Comparison of ENCODE assay signal across 9 cellular contexts in genomic region chr1:238485062-238485905, GRCh38.
DNase-seq lines count a peak whose midpoint lies in the region; FAIRE-seq and TF ChIP-seq lines count a peak whose summit lies in the region.
"Had no signal": no experiment of that assay in that cellular context is flagged by ENCODE, and none has a peak within 500 bp of the region (broad histone marks: within the 10 kb centered on the region; RNA-seq: fewer than 3 reads in every experiment).

No MANE protein-coding gene starts in this region.

- intact Hi-C loops in Calu3 (cut with micrococcal nuclease; ENCODE audit: unreplicated experiment), result no loop called here

- peaks cover 13% of the 10 kb centered on the region for H3K36me3 Mint-ChIP-seq in Calu3 (ENCODE audit: insufficient read depth, unreplicated experiment)
- no peaks in the 10 kb centered on the region for H3K36me3 Mint-ChIP-seq in mesothelial cell of epicardium

- BruUV-seq in Calu3 (replicated peaks; lab: Mats Ljungman, UMichigan), result no TSS peak

- TF ChIP-seq CTCF in Calu3 (IDR thresholded peaks at IDR 0.05; ENCODE audit: unreplicated experiment) (no peak), bronchial epithelial cell (IDR thresholded peaks at IDR 0.05; ENCODE audit: insufficient read depth, low read length, severe bottlenecking) (no peak), mesothelial cell of epicardium (IDR thresholded peaks at IDR 0.05; ENCODE audit: unreplicated experiment) (no peak)

- H3K4me1 Mint-ChIP-seq in Calu3 (ENCODE audit: low read depth, unreplicated experiment), result no peaks in the 10 kb centered on the region
- peaks cover 36% of the 10 kb centered on the region for H3K4me1 Mint-ChIP-seq in mesothelial cell of epicardium
- H3K4me1 Mint-ChIP-seq: central memory CD8-positive, alpha-beta T cell had no signal

- no peak for FAIRE-seq in bronchial epithelial cell (lab: Jason Lieb, UNC)
- no peak for FAIRE-seq in GM12891 (lab: Jason Lieb, UNC)

- peak overlapping the region; percentile 21 for H3K4me3 ChIP-seq in bronchial epithelial cell (ENCODE audit: low read depth, low read length)

- DNase-seq in Calu3, result peak; percentile 56
- peak; percentile 33 for DNase-seq in NCI-H2081 treated with DMSO at 0.1 percent for 48 hours (lab: John Stamatoyannopoulos, UW)
- DNase-seq in bronchial epithelial cell (ENCODE audit: low read depth), result peak; percentile 6
- peak in 1 of 2 experiments; percentile 43 for DNase-seq in mesothelial cell of epicardium (ENCODE audit: low spot score in 2 of 2, unreplicated experiment in 2 of 2)
- DNase-seq in NCI-H187 treated with DMSO at 0.1 percent for 48 hours (lab: John Stamatoyannopoulos, UW), result no peak
- no peak for DNase-seq in GM12891 (ENCODE audit: insufficient read length, low spot score)
- no peak for DNase-seq in AML-193 (lab: John Stamatoyannopoulos, UW)
- no peak for DNase-seq in NCI-H2171 treated with DMSO at 0.1 percent for 48 hours (lab: John Stamatoyannopoulos, UW)

- H3K36me3 ChIP-seq in bronchial epithelial cell (ENCODE audit: control insufficient read depth, insufficient read depth, low read length), result no peaks in the 10 kb centered on the region

- no peak for TF ChIP-seq POLR2A in GM12891 (IDR thresholded peaks at IDR 0.05; ENCODE audit: low read depth, low read length)

- H3K27ac Mint-ChIP-seq in Calu3 (ENCODE audit: unreplicated experiment) (peak overlapping the region; percentile 77), mesothelial cell of epicardium (peak overlapping the region; percentile 94)

- CTCF ChIA-PET in Calu3 (lab: Charles Lee), result no interaction called here

- H3K27me3 Mint-ChIP-seq in Calu3 (ENCODE audit: unreplicated experiment) (no peaks in the 10 kb centered on the region), mesothelial cell of epicardium (ENCODE audit: low read depth) (no peaks in the 10 kb centered on the region)
- H3K27me3 Mint-ChIP-seq: central memory CD8-positive, alpha-beta T cell had no signal

- no peaks in the 10 kb centered on the region for H3K27me3 ChIP-seq in bronchial epithelial cell (ENCODE audit: control insufficient read depth, insufficient read depth, low read length)

- peak overlapping the region; percentile 78 for H3K4me3 Mint-ChIP-seq in Calu3 (ENCODE audit: low read depth, unreplicated experiment)
- peak overlapping the region; percentile 77 for H3K4me3 Mint-ChIP-seq in mesothelial cell of epicardium
- H3K4me3 Mint-ChIP-seq: central memory CD8-positive, alpha-beta T cell had no signal

- no peaks in the 10 kb centered on the region for H3K9me3 Mint-ChIP-seq in Calu3 (ENCODE audit: low read depth, unreplicated experiment)
- H3K9me3 Mint-ChIP-seq in mesothelial cell of epicardium, result no peaks in the 10 kb centered on the region

TF ChIP-seq in GM12891, 5 proteins besides CTCF, POLR2A, EP300 and RAD21:
- no peak for TF ChIP-seq POU2F2 (IDR thresholded peaks at IDR 0.05; ENCODE audit: low read depth, low read length)
- no peak for TF ChIP-seq TAF1 (IDR thresholded peaks at IDR 0.05; ENCODE audit: low read depth, low read length)
- TF ChIP-seq POLR2AphosphoS5 (IDR thresholded peaks at IDR 0.05; ENCODE audit: low read depth, low read length), result no peak
- no peak for TF ChIP-seq PAX5 (IDR thresholded peaks at IDR 0.05; ENCODE audit: insufficient read depth, low read length, severe bottlenecking)
- no peak for TF ChIP-seq SPI1 (IDR thresholded peaks at IDR 0.05; ENCODE audit: low read depth, low read length)
TF ChIP-seq in GM12891: peak in this region for 0.

Comparison
In these comparisons a context has a peak if more than half of its experiments do, and no peak if none do; other contexts are left out.
1. DNase-seq: peak in Calu3 (single experiment), NCI-H2081 treated with DMSO at 0.1 percent for 48 hours (single experiment) and bronchial epithelial cell (single experiment); none in NCI-H187 treated with DMSO at 0.1 percent for 48 hours (single experiment), GM12891 (single experiment), AML-193 (0 of 2) and NCI-H2171 treated with DMSO at 0.1 percent for 48 hours (single experiment).